In the genomic region with DNA sequence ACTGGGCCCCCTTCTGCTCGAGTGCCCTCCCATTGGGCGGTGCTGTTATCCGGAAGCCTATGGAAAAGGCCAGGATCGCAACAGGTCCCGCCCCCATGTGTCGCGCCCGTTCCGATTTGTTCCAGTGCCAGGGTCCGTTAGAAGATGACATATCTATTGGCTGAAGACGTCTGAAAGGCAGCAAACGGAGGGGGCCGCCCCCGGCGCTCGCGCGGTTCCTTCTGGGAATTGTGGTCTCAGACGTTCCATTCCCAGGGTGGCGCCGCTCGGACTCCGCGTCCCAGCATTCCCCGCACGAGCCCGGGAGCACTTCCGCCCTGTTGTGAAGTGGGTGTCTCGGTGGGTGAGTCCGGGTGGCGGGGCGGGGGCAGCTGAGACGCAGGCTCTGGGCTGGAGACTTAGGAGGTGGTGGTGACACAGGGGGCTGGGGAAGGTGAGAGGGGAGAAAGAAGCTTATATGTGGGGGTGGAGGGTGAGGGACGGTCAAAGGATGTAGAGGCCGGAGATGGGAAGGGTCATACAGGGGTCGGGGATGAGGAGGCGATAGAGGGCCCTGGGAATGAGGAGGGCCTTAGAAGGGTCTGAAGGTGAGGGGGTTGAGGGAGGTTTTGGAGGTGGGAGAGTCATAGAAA, we compare ENCODE assay signal across 8 cellular contexts. TPM values are rescaled to one million over a fixed set of nuclear protein-coding genes. Genes with fewer than 3 reads are reported as not detected.
A peak's percentile ranks its signal among the peaks of the same experiment; 100 is the strongest.
DNase-seq lines count a peak whose midpoint lies in the region; ATAC-seq and TF ChIP-seq lines count a peak whose summit lies in the region.

A gene (plus strand): TSS at position 297 of the 632 bp plus-strand sequence. CDS start 6,644 bp downstream, outside the sequence.

- H3K27ac Mint-ChIP-seq in WTC11 = no peak within 1 kb of the TSS
- H3K27ac Mint-ChIP-seq in immature natural killer cell = peak within 1 kb of the TSS; percentile 22 to 91 (median 78)

- ATAC-seq in GM18909 (IDR thresholded peaks at IDR 0.05; ENCODE audit: poor library complexity, unreplicated experiment) (peak; percentile 91), HG03159 (IDR thresholded peaks at IDR 0.05; ENCODE audit: unreplicated experiment) (peak; percentile 93), WTC11 (peak; percentile 96)

- CTCF ChIA-PET in AG04450 (lab: Charles Lee) = interaction anchor here (1.2 to 7.3 kb wide), 11 partner anchors 10 to 345 kb away, joined by 3 to 212 read pairs (median 8); no protein-coding TSS in a partner anchor
- CTCF ChIA-PET in WTC11 (lab: Charles Lee) = interaction anchor here (1.5 to 5.1 kb wide), 8 partner anchors 18 to 641 kb away, joined by 3 to 48 read pairs (median 12); no protein-coding TSS in a partner anchor

- H3K36me3 Mint-ChIP-seq in WTC11 = no peaks in the 10 kb centered on the region
- no peaks in the 10 kb centered on the region for H3K36me3 Mint-ChIP-seq in immature natural killer cell

- 4% methylated on average over 35 of the region's 37 CpGs for WGBS in smooth muscle cell (ENCODE audit: low lambda C conversion rate)

- H2AFZ ChIP-seq in smooth muscle cell (ENCODE audit: low read depth) = peak within 1 kb of the TSS; percentile 84

- H3K27me3 ChIP-seq in AG04450 (ENCODE audit: control insufficient read depth, insufficient read depth, low read length) (no peaks in the 10 kb centered on the region), smooth muscle cell (ENCODE audit: low read depth) (no peaks in the 10 kb centered on the region)

- TF ChIP-seq CTCF in AG04450 (IDR thresholded peaks at IDR 0.05; ENCODE audit: low read depth, low read length) (no peak), WTC11 (IDR thresholded peaks at IDR 0.05) (no peak), smooth muscle cell (IDR thresholded peaks at IDR 0.05; ENCODE audit: borderline replicate concordance, insufficient read depth, poor library complexity, severe bottlenecking) (no peak)

- peak within 1 kb of the TSS; percentile 89 for H3K4me2 ChIP-seq in smooth muscle cell

- peak; percentile 95 for DNase-seq in AG04450 (ENCODE audit: low read depth, low spot score)
- DNase-seq in NCI-H2227 treated with DMSO at 0.1 percent for 48 hours (lab: John Stamatoyannopoulos, UW) = peak; percentile 99
- DNase-seq in WTC11 (ENCODE audit: low spot score) = peak; percentile 98
- DNase-seq in caudate nucleus (lab: John Stamatoyannopoulos, UW) = peak; percentile 84 to 100 (median 98)
- peak; percentile 77 to 81 (median 78) for DNase-seq in immature natural killer cell
- peak; percentile 87 for DNase-seq in smooth muscle cell (lab: John Stamatoyannopoulos, UW; ENCODE audit: unreplicated experiment)

- peaks cover 13% of the 10 kb centered on the region for H3K79me2 ChIP-seq in smooth muscle cell (ENCODE audit: low read depth)

- H3F3A ChIP-seq in smooth muscle cell (ENCODE audit: low read depth) = no peaks in the 10 kb centered on the region

- H3K4me1 Mint-ChIP-seq in WTC11 = peaks cover 23% of the 10 kb centered on the region
- peaks cover 22 to 31% of the 10 kb centered on the region in 2 donors for H3K4me1 Mint-ChIP-seq in immature natural killer cell

- no peaks in the 10 kb centered on the region; the same call in 1 of the 2 replicates for H3K27me3 Mint-ChIP-seq in WTC11 (ENCODE audit: low read depth)
- peaks cover 0 to 2% (median 2%) of the 10 kb centered on the region in 3 donors for H3K27me3 Mint-ChIP-seq in immature natural killer cell (ENCODE audit: low read depth in 3 of 3)

- H3K27ac ChIP-seq in AG04450 (ENCODE audit: low read depth, low read length) (peak within 1 kb of the TSS; percentile 42), caudate nucleus (ENCODE audit: low read depth, low read length) (peak within 1 kb of the TSS; percentile 74), smooth muscle cell (ENCODE audit: low read depth) (no peak within 1 kb of the TSS)

- peak within 1 kb of the TSS; percentile 86 for H3K4me3 ChIP-seq in AG04450 (ENCODE audit: low read depth, low read length)
- peak within 1 kb of the TSS; percentile 69 for H3K4me3 ChIP-seq in smooth muscle cell

- peaks cover 6% of the 10 kb centered on the region for H3K4me1 ChIP-seq in smooth muscle cell (ENCODE audit: low read depth)

- peak within 1 kb of the TSS; percentile 55 for H3K9ac ChIP-seq in smooth muscle cell (ENCODE audit: low read depth)

- POLR2A ChIA-PET in AG04450 (lab: Yijun Ruan, JAX) (interaction anchor here (0.7 to 0.9 kb wide), 2 partner anchors 177 to 595 kb away, joined by 3 read pairs; no protein-coding TSS in a partner anchor), WTC11 (lab: Charles Lee) (no interaction called here)

- no peaks in the 10 kb centered on the region for H4K20me1 ChIP-seq in smooth muscle cell (ENCODE audit: low read depth)

- H3K9me3 Mint-ChIP-seq in WTC11 = no peaks in the 10 kb centered on the region
- no peaks in the 10 kb centered on the region for H3K9me3 Mint-ChIP-seq in immature natural killer cell

- H3K9me3 ChIP-seq in AG04450 (ENCODE audit: control insufficient read depth, insufficient read depth, low read length) (no peaks in the 10 kb centered on the region), smooth muscle cell (replicated peaks; ENCODE audit: low read depth) (no peaks in the 10 kb centered on the region)

- no peaks in the 10 kb centered on the region for H3K36me3 ChIP-seq in smooth muscle cell (ENCODE audit: low read depth)

- peak within 1 kb of the TSS; percentile 80 for H3K4me3 Mint-ChIP-seq in WTC11
- peak within 1 kb of the TSS; percentile 88 to 97 (median 95) for H3K4me3 Mint-ChIP-seq in immature natural killer cell

TF ChIP-seq in WTC11, 78 proteins besides CTCF, POLR2A, EP300 and RAD21 (continues in another document):
- TF ChIP-seq, protein P1, sequence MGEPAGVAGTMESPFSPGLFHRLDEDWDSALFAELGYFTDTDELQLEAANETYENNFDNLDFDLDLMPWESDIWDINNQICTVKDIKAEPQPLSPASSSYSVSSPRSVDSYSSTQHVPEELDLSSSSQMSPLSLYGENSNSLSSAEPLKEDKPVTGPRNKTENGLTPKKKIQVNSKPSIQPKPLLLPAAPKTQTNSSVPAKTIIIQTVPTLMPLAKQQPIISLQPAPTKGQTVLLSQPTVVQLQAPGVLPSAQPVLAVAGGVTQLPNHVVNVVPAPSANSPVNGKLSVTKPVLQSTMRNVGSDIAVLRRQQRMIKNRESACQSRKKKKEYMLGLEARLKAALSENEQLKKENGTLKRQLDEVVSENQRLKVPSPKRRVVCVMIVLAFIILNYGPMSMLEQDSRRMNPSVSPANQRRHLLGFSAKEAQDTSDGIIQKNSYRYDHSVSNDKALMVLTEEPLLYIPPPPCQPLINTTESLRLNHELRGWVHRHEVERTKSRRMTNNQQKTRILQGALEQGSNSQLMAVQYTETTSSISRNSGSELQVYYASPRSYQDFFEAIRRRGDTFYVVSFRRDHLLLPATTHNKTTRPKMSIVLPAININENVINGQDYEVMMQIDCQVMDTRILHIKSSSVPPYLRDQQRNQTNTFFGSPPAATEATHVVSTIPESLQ (CRISPR knock-in tag; IDR thresholded peaks at IDR 0.05) = no peak
- TF ChIP-seq JUN (CRISPR knock-in tag; IDR thresholded peaks at IDR 0.05) (no peak), GTF2I (CRISPR knock-in tag; conservative IDR thresholded peaks at IDR 0.05) (no peak), NR1H2 (CRISPR knock-in tag; IDR thresholded peaks at IDR 0.05) (no peak), SP1 (CRISPR knock-in tag; conservative IDR thresholded peaks at IDR 0.05) (peak; percentile 82), FOXP1 (CRISPR knock-in tag; IDR thresholded peaks at IDR 0.05; ENCODE audit: borderline replicate concordance) (no peak), ZNF232 (CRISPR knock-in tag; IDR thresholded peaks at IDR 0.05) (no peak), ZNF671 (CRISPR knock-in tag; IDR thresholded peaks at IDR 0.05) (no peak), TCF7 (CRISPR knock-in tag; IDR thresholded peaks at IDR 0.05; ENCODE audit: low read depth) (no peak)
- TF ChIP-seq, protein P2, sequence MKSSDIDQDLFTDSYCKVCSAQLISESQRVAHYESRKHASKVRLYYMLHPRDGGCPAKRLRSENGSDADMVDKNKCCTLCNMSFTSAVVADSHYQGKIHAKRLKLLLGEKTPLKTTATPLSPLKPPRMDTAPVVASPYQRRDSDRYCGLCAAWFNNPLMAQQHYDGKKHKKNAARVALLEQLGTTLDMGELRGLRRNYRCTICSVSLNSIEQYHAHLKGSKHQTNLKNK (CRISPR knock-in tag; IDR thresholded peaks at IDR 0.05) = no peak
- TF ChIP-seq, protein P3, sequence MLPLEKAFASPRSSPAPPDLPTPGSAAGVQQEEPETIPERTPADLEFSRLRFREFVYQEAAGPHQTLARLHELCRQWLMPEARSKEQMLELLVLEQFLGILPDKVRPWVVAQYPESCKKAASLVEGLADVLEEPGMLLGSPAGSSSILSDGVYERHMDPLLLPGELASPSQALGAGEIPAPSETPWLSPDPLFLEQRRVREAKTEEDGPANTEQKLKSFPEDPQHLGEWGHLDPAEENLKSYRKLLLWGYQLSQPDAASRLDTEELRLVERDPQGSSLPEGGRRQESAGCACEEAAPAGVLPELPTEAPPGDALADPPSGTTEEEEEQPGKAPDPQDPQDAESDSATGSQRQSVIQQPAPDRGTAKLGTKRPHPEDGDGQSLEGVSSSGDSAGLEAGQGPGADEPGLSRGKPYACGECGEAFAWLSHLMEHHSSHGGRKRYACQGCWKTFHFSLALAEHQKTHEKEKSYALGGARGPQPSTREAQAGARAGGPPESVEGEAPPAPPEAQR (CRISPR knock-in tag; IDR thresholded peaks at IDR 0.05) = no peak
- TF ChIP-seq, protein P4, sequence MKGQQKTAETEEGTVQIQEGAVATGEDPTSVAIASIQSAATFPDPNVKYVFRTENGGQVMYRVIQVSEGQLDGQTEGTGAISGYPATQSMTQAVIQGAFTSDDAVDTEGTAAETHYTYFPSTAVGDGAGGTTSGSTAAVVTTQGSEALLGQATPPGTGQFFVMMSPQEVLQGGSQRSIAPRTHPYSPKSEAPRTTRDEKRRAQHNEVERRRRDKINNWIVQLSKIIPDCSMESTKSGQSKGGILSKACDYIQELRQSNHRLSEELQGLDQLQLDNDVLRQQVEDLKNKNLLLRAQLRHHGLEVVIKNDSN (CRISPR knock-in tag; IDR thresholded peaks at IDR 0.05) = no peak
- TF ChIP-seq, protein P5, sequence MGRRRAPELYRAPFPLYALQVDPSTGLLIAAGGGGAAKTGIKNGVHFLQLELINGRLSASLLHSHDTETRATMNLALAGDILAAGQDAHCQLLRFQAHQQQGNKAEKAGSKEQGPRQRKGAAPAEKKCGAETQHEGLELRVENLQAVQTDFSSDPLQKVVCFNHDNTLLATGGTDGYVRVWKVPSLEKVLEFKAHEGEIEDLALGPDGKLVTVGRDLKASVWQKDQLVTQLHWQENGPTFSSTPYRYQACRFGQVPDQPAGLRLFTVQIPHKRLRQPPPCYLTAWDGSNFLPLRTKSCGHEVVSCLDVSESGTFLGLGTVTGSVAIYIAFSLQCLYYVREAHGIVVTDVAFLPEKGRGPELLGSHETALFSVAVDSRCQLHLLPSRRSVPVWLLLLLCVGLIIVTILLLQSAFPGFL (CRISPR knock-in tag; IDR thresholded peaks at IDR 0.05; ENCODE audit: borderline replicate concordance) = no peak

RNA-seq across cellular contexts. Expression of the gene that starts here (rescaled TPM):
- polyA plus RNA-seq in AG04450 (2011; rRNA removed) = 3.5 and 3.9 TPM in 2 replicates
- polyA minus RNA-seq in AG04450 (2011; rRNA and poly(A)+ RNA removed) = 10.5 and 13.5 TPM in 2 replicates
- total RNA-seq in WTC11 (2021) = 3.7 to 5.4 TPM (median 4.0 TPM) in 3 replicates
- polyA plus RNA-seq in immature natural killer cell = under 1 TPM in 2 of 3 donors, not detected in 1; 0.33 to 0.68 TPM
- 3.8 and 9.0 TPM in 2 replicates for total RNA-seq in smooth muscle cell
- 0.84 and 2.3 TPM in 2 replicates for polyA plus RNA-seq in smooth muscle cell

Comparison
In these comparisons a context has a peak if more than half of its experiments do, and no peak if none do; other contexts are left out.
1. Peak in DNase-seq in immature natural killer cell; RNA of the gene not detected or under 1 TPM.